In genomic region chrX:20140410-20140809, GRCh38 we compare ENCODE assay signal across 8 cellular contexts. TPM values are rescaled to one million over a fixed set of nuclear protein-coding genes. Genes with fewer than 3 reads are reported as not detected.
A peak's percentile ranks its signal among the peaks of the same experiment; 100 is the strongest.
DNase-seq lines count a peak whose midpoint lies in the region; ATAC-seq, FAIRE-seq and TF ChIP-seq lines count a peak whose summit lies in the region.

No MANE protein-coding gene starts in this region.

- H3K36me3 Mint-ChIP-seq in activated T-cell treated with anti-CD3 and anti-CD28 coated beads, Interleukin-2, amount 50 U/mL, for 24 hours (ENCODE audit: low read depth) = peaks cover 62% of the 10 kb centered on the region
- H3K36me3 Mint-ChIP-seq in activated CD4-positive, alpha-beta memory T cell treated with anti-CD3 and anti-CD28 coated beads for 36 hours = peaks cover 26% of the 10 kb centered on the region

- H3K9me3 Mint-ChIP-seq in activated T-cell treated with anti-CD3 and anti-CD28 coated beads, Interleukin-2, amount 50 U/mL, for 24 hours = no peaks in the 10 kb centered on the region
- no peaks in the 10 kb centered on the region for H3K9me3 Mint-ChIP-seq in activated CD4-positive, alpha-beta memory T cell treated with anti-CD3 and anti-CD28 coated beads for 36 hours

- 5 to 11% methylated on average over 3 of the region's 3 CpGs for WGBS in lower leg skin, 2 donors

- TF ChIP-seq CTCF in kidney (IDR thresholded peaks at IDR 0.05; ENCODE audit: borderline replicate concordance, extremely low read depth, insufficient read depth) (no peak), tibial artery (IDR thresholded peaks at IDR 0.05) (no peak), lower leg skin (IDR thresholded peaks at IDR 0.05) (no peak)

- POLR2A ChIA-PET in activated CD4-positive, alpha-beta memory T cell treated with anti-CD3 and anti-CD28 coated beads for 36 hours (lab: Charles Lee) = no interaction called here

- no peak for DNase-seq in activated T-cell treated with anti-CD3 and anti-CD28 coated beads, Interleukin-2, amount 50 U/mL, for 24 hours
- no peak for DNase-seq in activated T-cell treated with anti-CD3 and anti-CD28 coated beads, Interleukin-2, amount 50 U/mL, for 1 hour
- no peak for DNase-seq in activated CD4-positive, alpha-beta memory T cell treated with anti-CD3 and anti-CD28 coated beads for 36 hours
- DNase-seq in kidney (no peak), tibial artery (no peak), HPDE6-E6E7 (ENCODE audit: extremely low spot score) (no peak), lower leg skin (ENCODE audit: low spot score in 2 of 2) (no peak)

- no peak for TF ChIP-seq POLR2A in lower leg skin (IDR thresholded peaks at IDR 0.05)

- H3K4me3 ChIP-seq in kidney (ENCODE audit: low read length in 2 of 2) = peak overlapping the region; percentile 92 to 93
- peak overlapping the region; percentile 78 to 82 for H3K4me3 ChIP-seq in tibial artery
- no peak overlapping the region for H3K4me3 ChIP-seq in lower leg skin (ENCODE audit: low read depth, poor library complexity, severe bottlenecking)

- H3K9ac ChIP-seq in kidney (ENCODE audit: low read length in 2 of 2) = peak overlapping the region in 1 of 2 donors; percentile 29

- H3K4me1 Mint-ChIP-seq in activated T-cell treated with anti-CD3 and anti-CD28 coated beads, Interleukin-2, amount 50 U/mL, for 24 hours (ENCODE audit: low read depth) = peaks cover 69% of the 10 kb centered on the region
- H3K4me1 Mint-ChIP-seq in activated CD4-positive, alpha-beta memory T cell treated with anti-CD3 and anti-CD28 coated beads for 36 hours (ENCODE audit: low read depth) = peaks cover 49% of the 10 kb centered on the region

- intact Hi-C loops in activated CD4-positive, alpha-beta memory T cell treated with anti-CD3 and anti-CD28 coated beads for 36 hours (cut with micrococcal nuclease) = loop anchor here (2.0 to 5.0 kb wide), 4 partner anchors 127 to 1158 kb away; partner anchors contain the start of genes PHKA2 and RPS6KA3
- intact Hi-C loops in kidney (cut with DNase I) (no loop called here), tibial artery (cut with DNase I; ENCODE audit: low total_unique reads) (loop anchor here (10.0 kb wide), 1 partner anchor 124 kb away; the partner anchor contains the start of gene RPS6KA3), lower leg skin (cut with DNase I; ENCODE audit: low total_unique reads) (no loop called here)

- H3K4me3 Mint-ChIP-seq in activated T-cell treated with anti-CD3 and anti-CD28 coated beads, Interleukin-2, amount 50 U/mL, for 24 hours = peak overlapping the region; percentile 94
- H3K4me3 Mint-ChIP-seq in activated CD4-positive, alpha-beta memory T cell treated with anti-CD3 and anti-CD28 coated beads for 36 hours = peak overlapping the region; percentile 83

- no peaks in the 10 kb centered on the region for H3K36me3 ChIP-seq in kidney (ENCODE audit: control insufficient read depth in 1 of 2, insufficient read depth in 2 of 2, low read length in 2 of 2)
- peaks cover 0 to 23% (median 21%) of the 10 kb centered on the region in 3 donors for H3K36me3 ChIP-seq in tibial artery

- H3K27ac ChIP-seq in kidney (ENCODE audit: low read depth in 2 of 2, low read length in 2 of 2) = no peak overlapping the region
- peak overlapping the region in 1 of 2 donors; percentile 95 for H3K27ac ChIP-seq in tibial artery

- H3K9me3 ChIP-seq in kidney (ENCODE audit: control insufficient read depth in 1 of 2, low read length in 2 of 2) (no peaks in the 10 kb centered on the region), tibial artery (no peaks in the 10 kb centered on the region)

- H3K27ac Mint-ChIP-seq in activated T-cell treated with anti-CD3 and anti-CD28 coated beads, Interleukin-2, amount 50 U/mL, for 24 hours = peak overlapping the region; percentile 88
- H3K27ac Mint-ChIP-seq in activated CD4-positive, alpha-beta memory T cell treated with anti-CD3 and anti-CD28 coated beads for 36 hours = peak overlapping the region; percentile 49

- no peaks in the 10 kb centered on the region for H3K27me3 Mint-ChIP-seq in activated T-cell treated with anti-CD3 and anti-CD28 coated beads, Interleukin-2, amount 50 U/mL, for 24 hours
- no peaks in the 10 kb centered on the region for H3K27me3 Mint-ChIP-seq in activated CD4-positive, alpha-beta memory T cell treated with anti-CD3 and anti-CD28 coated beads for 36 hours

- no peak for FAIRE-seq in kidney (lab: Jason Lieb, UNC)

- ATAC-seq in HG03565 (IDR thresholded peaks at IDR 0.05; ENCODE audit: unreplicated experiment) = no peak

- peaks cover 4 to 6% of the 10 kb centered on the region in 2 donors for H3K4me1 ChIP-seq in kidney (ENCODE audit: control insufficient read depth in 1 of 2, insufficient read depth in 1 of 2, low read depth in 1 of 2, low read length in 2 of 2)
- H3K4me1 ChIP-seq in tibial artery = peaks cover 0 to 29% (median 8%) of the 10 kb centered on the region in 4 donors

- CTCF ChIA-PET in activated CD4-positive, alpha-beta memory T cell treated with anti-CD3 and anti-CD28 coated beads for 36 hours (lab: Charles Lee) = no interaction called here

- no peaks in the 10 kb centered on the region for H3K27me3 ChIP-seq in tibial artery

RNA-seq across cellular contexts. Expression of gene EIF1AX, which starts 1.2 kb away (rescaled TPM):
- total RNA-seq in activated CD4-positive, alpha-beta memory T cell treated with anti-CD3 and anti-CD28 coated beads for 36 hours = 100 to 1,000 TPM; 117 to 121 TPM
- total RNA-seq in kidney (104 TPM), lower leg skin (10 to 100 TPM; 40.3 to 50.9 (median 46.8) TPM)
- polyA plus RNA-seq in kidney (ENCODE audit: insufficient read depth, low read depth, low replicate concordance) = 29.4 TPM

RNA-seq across cellular contexts. Expression of gene MAP7D2, which starts 23.7 kb away (rescaled TPM):
- total RNA-seq in activated CD4-positive, alpha-beta memory T cell treated with anti-CD3 and anti-CD28 coated beads for 36 hours = under 1 TPM; 0.22 to 0.24 TPM
- total RNA-seq in kidney (0.76 TPM), lower leg skin (1 to 10 TPM in 1 of 4 donors, under 1 TPM in 3; 0.15 to 1.2 (median 0.73) TPM)
- 3.6 TPM for polyA plus RNA-seq in kidney (ENCODE audit: insufficient read depth, low read depth, low replicate concordance)

Comparison
In these comparisons a context has a peak if more than half of its experiments do, and no peak if none do; other contexts are left out.
1. intact Hi-C loops: an anchor here in activated CD4-positive, alpha-beta memory T cell treated with anti-CD3 and anti-CD28 coated beads for 36 hours (2.0 to 5.0 kb wide) and tibial artery (10.0 kb wide); none called in kidney and lower leg skin.